Comparison of ENCODE assay signal across 18 cellular contexts in the genomic region with DNA sequence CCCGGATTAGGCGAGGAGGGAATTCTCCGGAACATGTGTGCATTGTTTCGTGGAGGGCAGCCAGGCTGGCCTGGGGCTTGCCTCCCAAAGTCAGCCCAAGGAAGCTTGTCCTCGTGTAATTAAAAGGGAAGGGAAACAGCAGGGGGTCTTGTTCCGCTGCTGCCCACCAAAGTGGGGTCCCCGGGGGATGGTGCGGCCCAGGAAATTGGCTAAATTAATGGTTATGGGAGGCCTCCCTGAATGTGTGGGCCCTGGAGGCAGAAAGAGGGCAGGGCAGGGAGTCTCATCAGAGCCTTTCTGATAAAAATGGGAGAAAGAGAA.
"Had no signal": no experiment of that assay in that cellular context is flagged by ENCODE, and none has a peak within 500 bp of the region (broad histone marks: within the 10 kb centered on the region; RNA-seq: fewer than 3 reads in every experiment).

No MANE protein-coding gene starts in this region.

- H3K27me3 ChIP-seq: esophagus muscularis mucosa, neutrophil, thyroid gland, uterus had no signal

- DNase-seq: activated B cell treated with CpG ODN at 0.5 μM for 24 hours; activated CD4-positive, alpha-beta T cell treated with anti-CD3 and anti-CD28 coated beads for 48 hours; activated CD8-positive, alpha-beta T cell treated with anti-CD3 and anti-CD28 coated beads for 36 hours; activated gamma-delta T cell; activated T-cell treated with anti-CD3 and anti-CD28 coated beads, Interleukin-2, amount 50 U/mL, for 48 hours; amniotic stem cell; glutamatergic neuron; lower lobe of right lung; midbrain; stimulated activated CD4-positive, alpha-beta T cell treated with anti-CD3 and anti-CD28 coated beads, Interleukin-15, amount 100 ng/mL, for 24 hours; stimulated activated CD4-positive, alpha-beta T cell treated with anti-CD3 and anti-CD28 coated beads, Interleukin-4, amount 100 ng/mL, for 1 hour; stimulated activated naive B cell treated with anti-CD40 and anti-IgM and Interleukin-4, amounts not matched to agents 10 μg/mL and 1 μg/mL and 100 μg/mL, for 72 hours; T-helper 17 cell; thyroid gland; uterus had no signal

- H3K27ac ChIP-seq: lower lobe of right lung, neutrophil, thyroid gland, uterus had no signal

- H3K27ac Mint-ChIP-seq: activated B cell treated with CpG ODN at 0.5 μM for 24 hours; activated CD8-positive, alpha-beta T cell treated with anti-CD3 and anti-CD28 coated beads for 36 hours; activated naive CD8-positive, alpha-beta T cell; stimulated activated naive B cell treated with anti-CD40 and anti-IgM and Interleukin-4, amounts not matched to agents 10 μg/mL and 1 μg/mL and 100 μg/mL, for 72 hours; T-helper 17 cell had no signal

- H3K27me3 Mint-ChIP-seq: activated B cell treated with CpG ODN at 0.5 μM for 24 hours; activated CD8-positive, alpha-beta T cell treated with anti-CD3 and anti-CD28 coated beads for 36 hours; activated naive CD8-positive, alpha-beta T cell; stimulated activated naive B cell treated with anti-CD40 and anti-IgM and Interleukin-4, amounts not matched to agents 10 μg/mL and 1 μg/mL and 100 μg/mL, for 72 hours; T-helper 17 cell had no signal

- H3K4me1 ChIP-seq: esophagus muscularis mucosa, lower lobe of right lung, thyroid gland, uterus had no signal

- ATAC-seq: activated CD8-positive, alpha-beta T cell treated with anti-CD3 and anti-CD28 coated beads for 36 hours; lower lobe of right lung; stimulated activated naive B cell treated with anti-CD40 and anti-IgM and Interleukin-4, amounts not matched to agents 10 μg/mL and 1 μg/mL and 100 μg/mL, for 72 hours; T-helper 17 cell had no signal

- H3K9me3 ChIP-seq: neutrophil, thyroid gland had no signal

- H3K4me3 Mint-ChIP-seq: activated B cell treated with CpG ODN at 0.5 μM for 24 hours; activated CD8-positive, alpha-beta T cell treated with anti-CD3 and anti-CD28 coated beads for 36 hours; activated naive CD8-positive, alpha-beta T cell; stimulated activated naive B cell treated with anti-CD40 and anti-IgM and Interleukin-4, amounts not matched to agents 10 μg/mL and 1 μg/mL and 100 μg/mL, for 72 hours; T-helper 17 cell had no signal
